18 cellular contexts compared by ENCODE assay signal in the genomic region with DNA sequence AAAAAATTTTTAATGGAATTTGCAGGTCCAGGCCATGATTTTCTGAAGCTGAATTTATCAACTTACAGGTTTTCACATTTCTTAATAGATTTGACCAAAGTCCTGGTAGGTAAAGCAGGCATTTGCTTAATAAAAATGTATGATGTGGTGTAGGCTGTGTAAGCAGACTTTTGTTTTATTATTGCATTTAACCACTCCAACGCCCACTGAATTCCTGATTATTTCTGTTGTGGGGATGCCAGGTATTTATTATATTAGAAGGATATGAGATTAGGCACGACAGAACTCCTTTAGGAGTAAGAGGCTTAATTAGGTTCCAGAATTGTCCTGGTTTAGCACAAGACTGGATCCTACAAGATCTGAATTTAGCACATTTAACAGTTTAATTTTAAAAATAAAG.
"Had no signal": no experiment of that assay in that cellular context is flagged by ENCODE, and none has a peak within 500 bp of the region (broad histone marks: within the 10 kb centered on the region; RNA-seq: fewer than 3 reads in every experiment).

No MANE protein-coding gene starts in this region.

- H3K9me3 ChIP-seq: mucosa of descending colon, ovary, tibial nerve had no signal

- H3K27ac Mint-ChIP-seq: activated naive CD4-positive, alpha-beta T cell treated with anti-CD3 and anti-CD28 coated beads, Interleukin-2, amount 50 U/mL, for 24 hours; natural killer cell treated with Interleukin-12 subunit alpha and Interleukin-12 subunit beta and Interleukin-15 and Interleukin-18, amount 100 ng/mL, for 72 hours; stimulated activated effector memory CD8-positive, alpha-beta T cell treated with anti-CD3 and anti-CD28 coated beads, Interleukin-12 subunit alpha, Interleukin-12 subunit beta, amount 100 ng/mL, for 72 hours; T-helper 2 cell treated with Interferon-gamma antibody and Interleukin-4, amounts not matched to agents 5 μg/mL and 100 μg/mL, for 36 hours had no signal

- DNase-seq: activated CD4-positive, alpha-beta T cell treated with anti-CD3 and anti-CD28 coated beads, Interleukin-2, amount 50 U/mL, for 4 hours; activated CD4-positive, CD25-positive, alpha-beta regulatory T cell treated with anti-CD3 and anti-CD28 coated beads, Interleukin-2, amount 50 U/mL, for 72 hours; activated effector memory CD4-positive, alpha-beta T cell treated with Interleukin-2 at 50 U/mL for 16 hours; activated T-cell treated with anti-CD3 and anti-CD28 coated beads, Interleukin-2, amount 50 U/mL, for 1 hour; amniotic stem cell; cerebellar nuclear complex; dorsolateral prefrontal cortex; glutamatergic neuron; left colon; mucosa of descending colon; ovary had no signal

- ATAC-seq: esophagus mucosa; left colon; mucosa of descending colon; natural killer cell treated with Interleukin-12 subunit alpha and Interleukin-12 subunit beta and Interleukin-15 and Interleukin-18, amount 100 ng/mL, for 72 hours; stimulated activated effector memory CD8-positive, alpha-beta T cell treated with anti-CD3 and anti-CD28 coated beads, Interleukin-12 subunit alpha, Interleukin-12 subunit beta, amount 100 ng/mL, for 72 hours had no signal

- H3K4me3 ChIP-seq: dorsolateral prefrontal cortex, mucosa of descending colon, ovary, skin epidermis, tibial nerve had no signal

- H3K4me1 Mint-ChIP-seq: activated naive CD4-positive, alpha-beta T cell treated with anti-CD3 and anti-CD28 coated beads, Interleukin-2, amount 50 U/mL, for 24 hours; stimulated activated effector memory CD8-positive, alpha-beta T cell treated with anti-CD3 and anti-CD28 coated beads, Interleukin-12 subunit alpha, Interleukin-12 subunit beta, amount 100 ng/mL, for 72 hours had no signal

- H3K27me3 ChIP-seq: ovary, tibial nerve had no signal

- H3K27ac ChIP-seq: dorsolateral prefrontal cortex, ovary, skin epidermis, tibial nerve had no signal

- H3K4me3 Mint-ChIP-seq: activated naive CD4-positive, alpha-beta T cell treated with anti-CD3 and anti-CD28 coated beads, Interleukin-2, amount 50 U/mL, for 24 hours; natural killer cell treated with Interleukin-12 subunit alpha and Interleukin-12 subunit beta and Interleukin-15 and Interleukin-18, amount 100 ng/mL, for 72 hours; stimulated activated effector memory CD8-positive, alpha-beta T cell treated with anti-CD3 and anti-CD28 coated beads, Interleukin-12 subunit alpha, Interleukin-12 subunit beta, amount 100 ng/mL, for 72 hours; T-helper 2 cell treated with Interferon-gamma antibody and Interleukin-4, amounts not matched to agents 5 μg/mL and 100 μg/mL, for 36 hours had no signal

- H3K36me3 Mint-ChIP-seq: activated naive CD4-positive, alpha-beta T cell treated with anti-CD3 and anti-CD28 coated beads, Interleukin-2, amount 50 U/mL, for 24 hours; natural killer cell treated with Interleukin-12 subunit alpha and Interleukin-12 subunit beta and Interleukin-15 and Interleukin-18, amount 100 ng/mL, for 72 hours; stimulated activated effector memory CD8-positive, alpha-beta T cell treated with anti-CD3 and anti-CD28 coated beads, Interleukin-12 subunit alpha, Interleukin-12 subunit beta, amount 100 ng/mL, for 72 hours had no signal

- H3K9me3 Mint-ChIP-seq: activated naive CD4-positive, alpha-beta T cell treated with anti-CD3 and anti-CD28 coated beads, Interleukin-2, amount 50 U/mL, for 24 hours; natural killer cell treated with Interleukin-12 subunit alpha and Interleukin-12 subunit beta and Interleukin-15 and Interleukin-18, amount 100 ng/mL, for 72 hours; stimulated activated effector memory CD8-positive, alpha-beta T cell treated with anti-CD3 and anti-CD28 coated beads, Interleukin-12 subunit alpha, Interleukin-12 subunit beta, amount 100 ng/mL, for 72 hours; T-helper 2 cell treated with Interferon-gamma antibody and Interleukin-4, amounts not matched to agents 5 μg/mL and 100 μg/mL, for 36 hours had no signal

- H3K36me3 ChIP-seq: ovary, tibial nerve had no signal
